8 cellular contexts compared by ENCODE assay signal in genomic region chr5:159536166-159536565, GRCh38.
"Had no signal": no experiment of that assay in that cellular context is flagged by ENCODE, and none has a peak within 500 bp of the region (broad histone marks: within the 10 kb centered on the region; RNA-seq: fewer than 3 reads in every experiment).

No MANE protein-coding gene starts in this region.

- H3K4me3 Mint-ChIP-seq: IgD-negative memory B cell had no signal

- DNase-seq: IMR-90, Karpas-422, KBM-7, KG1 had no signal

- ATAC-seq: HepG2, K562 had no signal

- FAIRE-seq: HepG2, HTR-8/SVneo, K562 had no signal

- H3K9me3 Mint-ChIP-seq: IgD-negative memory B cell had no signal

- H3K27me3 Mint-ChIP-seq: IgD-negative memory B cell had no signal

- H3K27ac Mint-ChIP-seq: IgD-negative memory B cell had no signal
